ENCODE assay signal across 11 cellular contexts in the genomic region with DNA sequence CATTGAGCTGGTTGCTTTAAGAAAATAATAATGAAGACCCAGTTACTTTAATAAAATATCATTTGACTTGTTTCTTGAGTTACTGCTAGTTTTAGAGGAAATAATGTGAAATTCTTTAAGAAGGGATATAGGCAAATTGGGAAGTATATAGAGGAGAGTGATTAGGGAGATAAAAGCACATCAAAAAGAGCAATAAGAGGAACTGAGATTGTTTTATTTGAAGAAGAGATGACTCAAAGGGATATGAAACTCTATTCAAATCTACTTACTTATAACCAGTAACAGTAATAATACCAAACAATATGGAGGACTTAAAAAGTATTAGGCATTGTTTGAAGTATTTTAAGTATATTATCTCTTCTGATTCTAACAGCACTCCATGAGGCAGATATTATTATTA. TPM values are rescaled to one million over a fixed set of nuclear protein-coding genes. Genes with fewer than 3 reads are reported as not detected.
DNase-seq lines count a peak whose midpoint lies in the region; ATAC-seq and TF ChIP-seq lines count a peak whose summit lies in the region.
"Had no signal": no experiment of that assay in that cellular context is flagged by ENCODE, and none has a peak within 500 bp of the region (broad histone marks: within the 10 kb centered on the region; RNA-seq: fewer than 3 reads in every experiment).

No MANE protein-coding gene starts in this region.

- H3K36me3 Mint-ChIP-seq in IgD-negative memory B cell = peaks cover 9% of the 10 kb centered on the region
- H3K36me3 Mint-ChIP-seq: activated CD4-positive, alpha-beta memory T cell treated with anti-CD3 and anti-CD28 coated beads for 36 hours had no signal

- H3K27me3 ChIP-seq in gastroesophageal sphincter = no peaks in the 10 kb centered on the region
- no peaks in the 10 kb centered on the region for H3K27me3 ChIP-seq in GM23248 (replicated peaks; ENCODE audit: insufficient read depth)

- H4K20me1 ChIP-seq in GM23248 (ENCODE audit: insufficient read depth) = no peaks in the 10 kb centered on the region; the same call in 1 of the 2 replicates

- DNase-seq in GM20000 (ENCODE audit: low spot score) = peak; percentile 10
- DNase-seq in NCI-H1436 (lab: John Stamatoyannopoulos, UW) = no peak
- DNase-seq in SHP77 (lab: John Stamatoyannopoulos, UW) = no peak
- DNase-seq in GM23248 = no peak
- DNase-seq: activated CD4-positive, alpha-beta memory T cell treated with anti-CD3 and anti-CD28 coated beads for 36 hours; activated naive CD8-positive, alpha-beta T cell treated with anti-CD3 and anti-CD28 coated beads, Interleukin-2, amount 50 U/mL, for 24 hours; KBM-7 had no signal

- H3K79me2 ChIP-seq in GM23248 (ENCODE audit: insufficient read depth) = no peaks in the 10 kb centered on the region

- H3K9me3 Mint-ChIP-seq in IgD-negative memory B cell = no peaks in the 10 kb centered on the region

- H3K27ac ChIP-seq in gastroesophageal sphincter (no peak overlapping the region), GM23248 (no peak overlapping the region)

- TF ChIP-seq EP300 in gastroesophageal sphincter (IDR thresholded peaks at IDR 0.05) = no peak

- H3K9ac ChIP-seq in GM23248 = no peak overlapping the region

- H3K4me3 ChIP-seq in gastroesophageal sphincter = no peak overlapping the region
- H3K4me3 ChIP-seq in GM23248 = no peak overlapping the region

- peaks cover 13 to 23% (median 15%) of the 10 kb centered on the region in 3 donors for H3K4me1 Mint-ChIP-seq in IgD-negative memory B cell
- H3K4me1 Mint-ChIP-seq: activated naive CD8-positive, alpha-beta T cell treated with anti-CD3 and anti-CD28 coated beads, Interleukin-2, amount 50 U/mL, for 24 hours had no signal

- TF ChIP-seq CTCF in GM20000 (IDR thresholded peaks at IDR 0.05; ENCODE audit: extremely low read depth, missing control alignments) = no peak
- no peak for TF ChIP-seq CTCF in gastroesophageal sphincter (IDR thresholded peaks at IDR 0.05)

- H3K27me3 Mint-ChIP-seq in IgD-negative memory B cell = no peaks in the 10 kb centered on the region
- H3K27me3 Mint-ChIP-seq: activated CD4-positive, alpha-beta memory T cell treated with anti-CD3 and anti-CD28 coated beads for 36 hours; activated naive CD8-positive, alpha-beta T cell treated with anti-CD3 and anti-CD28 coated beads, Interleukin-2, amount 50 U/mL, for 24 hours had no signal

- ATAC-seq in GM18498 (IDR thresholded peaks at IDR 0.05; ENCODE audit: unreplicated experiment) (peak; percentile 79), HG02943 (IDR thresholded peaks at IDR 0.05; ENCODE audit: low read depth, unreplicated experiment) (peak; percentile 62), gastroesophageal sphincter (no peak)
- ATAC-seq: activated naive CD8-positive, alpha-beta T cell treated with anti-CD3 and anti-CD28 coated beads, Interleukin-2, amount 50 U/mL, for 24 hours had no signal

- H3K27ac Mint-ChIP-seq in IgD-negative memory B cell = peak overlapping the region; percentile 5 to 54 (median 9)
- H3K27ac Mint-ChIP-seq: activated CD4-positive, alpha-beta memory T cell treated with anti-CD3 and anti-CD28 coated beads for 36 hours; activated naive CD8-positive, alpha-beta T cell treated with anti-CD3 and anti-CD28 coated beads, Interleukin-2, amount 50 U/mL, for 24 hours had no signal

- H3K9me2 ChIP-seq in GM23248 (ENCODE audit: insufficient read depth) = no peaks in the 10 kb centered on the region

- H3K4me2 ChIP-seq in GM23248 (ENCODE audit: unreplicated experiment) = no peak overlapping the region

- no peak for TF ChIP-seq POLR2A in gastroesophageal sphincter (IDR thresholded peaks at IDR 0.05)

- in situ Hi-C loops in GM23248 (cut with MboI) = no loop called here

- peak overlapping the region in 2 of 4 donors; percentile 2 to 76 for H3K4me3 Mint-ChIP-seq in IgD-negative memory B cell
- H3K4me3 Mint-ChIP-seq: activated CD4-positive, alpha-beta memory T cell treated with anti-CD3 and anti-CD28 coated beads for 36 hours; activated naive CD8-positive, alpha-beta T cell treated with anti-CD3 and anti-CD28 coated beads, Interleukin-2, amount 50 U/mL, for 24 hours had no signal

- no peak overlapping the region for H2AFZ ChIP-seq in GM23248

- H3K36me3 ChIP-seq in gastroesophageal sphincter (peaks cover 0 to 36% of the 10 kb centered on the region in 2 donors), GM23248 (ENCODE audit: low read depth) (no peaks in the 10 kb centered on the region)

- H3K4me1 ChIP-seq in gastroesophageal sphincter (peaks cover 0 to 24% (median 4%) of the 10 kb centered on the region in 3 donors), GM23248 (ENCODE audit: insufficient read depth) (no peaks in the 10 kb centered on the region)

- peaks cover 0 to 3% (median 0%) of the 10 kb centered on the region in 3 donors for H3K9me3 ChIP-seq in gastroesophageal sphincter
- no peaks in the 10 kb centered on the region for H3K9me3 ChIP-seq in GM23248 (ENCODE audit: low read depth)

- H3F3A ChIP-seq in GM23248 (ENCODE audit: insufficient read depth) = no peaks in the 10 kb centered on the region

RNA-seq across cellular contexts. Expression of gene LRRK2, which starts 37.1 kb away (rescaled TPM):
- polyA plus RNA-seq in IgD-negative memory B cell (6.8 TPM), GM23248 (2016; fragmentation: Nextera tagmentation; extraction: Ambion mirVana) (1.7 and 1.8 TPM in 2 replicates)
- total RNA-seq in gastroesophageal sphincter = 10 to 100 TPM; 22.7 to 35.2 (median 29.3) TPM
- total RNA-seq in GM23248 (2014; rRNA removed; shearing (Covaris generic)) = 7.0 and 17.1 TPM in 2 replicates
